Comparison of ENCODE assay signal across 8 cellular contexts in genomic region chr16:48244080-48244862, GRCh38. TPM values are rescaled to one million over a fixed set of nuclear protein-coding genes. Genes with fewer than 3 reads are reported as not detected.
DNase-seq lines count a peak whose midpoint lies in the region; ATAC-seq and TF ChIP-seq lines count a peak whose summit lies in the region.

Gene LONP2 (plus strand): TSS chr16:48244300. CDS start chr16:48244389, 89 bp downstream.

- peaks cover 20% of the 10 kb centered on the region for H3K4me1 ChIP-seq in osteoblast (ENCODE audit: insufficient read depth, low read length)
- H3K4me1 ChIP-seq in testis = peaks cover 9% of the 10 kb centered on the region

- H3K27me3 Mint-ChIP-seq in activated naive CD8-positive, alpha-beta T cell = no peaks in the 10 kb centered on the region
- H3K27me3 Mint-ChIP-seq in glutamatergic neuron (ENCODE audit: unreplicated experiment) = peaks cover 3% of the 10 kb centered on the region

- no peaks in the 10 kb centered on the region for H3K9me3 ChIP-seq in osteoblast (ENCODE audit: low read depth, low read length)
- H3K9me3 ChIP-seq in testis = no peaks in the 10 kb centered on the region

- peak within 1 kb of the TSS; percentile 96 for H3K4me3 Mint-ChIP-seq in activated naive CD8-positive, alpha-beta T cell
- H3K4me3 Mint-ChIP-seq in glutamatergic neuron (ENCODE audit: unreplicated experiment) = peak within 1 kb of the TSS; percentile 90

- TF ChIP-seq POLR2A in testis (IDR thresholded peaks at IDR 0.05) = no peak

- CTCF ChIA-PET in GM10248 (lab: Yijun Ruan, JAX) = interaction anchor here (1.0 kb wide), 1 partner anchor 13 kb away, joined by 3 read pairs; no protein-coding TSS in a partner anchor

- H3K27me3 ChIP-seq in osteoblast (ENCODE audit: insufficient read depth, low read length) (no peaks in the 10 kb centered on the region), testis (no peaks in the 10 kb centered on the region)

- peak; percentile 91 for DNase-seq in GM10248 (ENCODE audit: extremely low spot score)
- DNase-seq in NCI-H1048 (lab: John Stamatoyannopoulos, UW) = peak; percentile 5
- peak; percentile 82 for DNase-seq in SKM-1 treated with dmso at 0.1 percent for 144 hours (lab: John Stamatoyannopoulos, UW; ENCODE audit: unreplicated experiment)
- DNase-seq in glutamatergic neuron = peak; percentile 92
- DNase-seq in osteoblast (ENCODE audit: insufficient read length, low spot score, missing footprints) = peak; percentile 96
- DNase-seq in testis = peak; percentile 95

- TF ChIP-seq CTCF in GM10248 (IDR thresholded peaks at IDR 0.05; ENCODE audit: control extremely low read depth, extremely low read depth, low read depth, missing control alignments) (no peak), glutamatergic neuron (IDR thresholded peaks at IDR 0.05; ENCODE audit: partially characterized antibody, unreplicated experiment) (no peak), osteoblast (IDR thresholded peaks at IDR 0.05; ENCODE audit: extremely low read depth, low read depth, low read length) (no peak), testis (IDR thresholded peaks at IDR 0.05) (no peak)

- no peaks in the 10 kb centered on the region for H3K9me3 Mint-ChIP-seq in activated naive CD8-positive, alpha-beta T cell (ENCODE audit: low read depth)
- peaks cover 13% of the 10 kb centered on the region for H3K9me3 Mint-ChIP-seq in glutamatergic neuron (ENCODE audit: unreplicated experiment)

- intact Hi-C loops in testis (cut with DNase I; ENCODE audit: low total_unique reads) = no loop called here

- H3K4me2 ChIP-seq in osteoblast (ENCODE audit: insufficient read depth, low read length) = peak within 1 kb of the TSS; percentile 97

- peaks cover 53% of the 10 kb centered on the region for H3K79me2 ChIP-seq in osteoblast (ENCODE audit: insufficient read depth, low read length)

- peak within 1 kb of the TSS; percentile 97 for H3K27ac Mint-ChIP-seq in activated naive CD8-positive, alpha-beta T cell
- H3K27ac Mint-ChIP-seq in glutamatergic neuron (ENCODE audit: unreplicated experiment) = peak within 1 kb of the TSS; percentile 72

- ATAC-seq in HG02571 (IDR thresholded peaks at IDR 0.05; ENCODE audit: unreplicated experiment) = peak; percentile 94

- H3K4me1 Mint-ChIP-seq in activated naive CD8-positive, alpha-beta T cell (ENCODE audit: low read depth) = peaks cover 44% of the 10 kb centered on the region
- H3K4me1 Mint-ChIP-seq in glutamatergic neuron (ENCODE audit: low read depth, unreplicated experiment) = peaks cover 9% of the 10 kb centered on the region

- H3K36me3 ChIP-seq in osteoblast (ENCODE audit: insufficient read depth, low read length) (no peaks in the 10 kb centered on the region), testis (ENCODE audit: low read depth, missing control alignments) (no peaks in the 10 kb centered on the region)

- WGBS in testis, 2 donors = 0% methylated on average over 20 to 58 of the region's 63 CpGs

- H3K27ac ChIP-seq in osteoblast (ENCODE audit: low read depth, low read length) = peak within 1 kb of the TSS; percentile 90
- H3K27ac ChIP-seq in testis = peak within 1 kb of the TSS; percentile 77 to 83

- H2AFZ ChIP-seq in osteoblast (ENCODE audit: low read length) = peak within 1 kb of the TSS; percentile 98

- H4K20me1 ChIP-seq in osteoblast (ENCODE audit: insufficient read depth, low read length) = peaks cover 38% of the 10 kb centered on the region

- H3K36me3 Mint-ChIP-seq in activated naive CD8-positive, alpha-beta T cell = peaks cover 3% of the 10 kb centered on the region
- no peaks in the 10 kb centered on the region for H3K36me3 Mint-ChIP-seq in glutamatergic neuron (ENCODE audit: unreplicated experiment)

- POLR2A ChIA-PET in GM10248 (lab: Yijun Ruan, JAX) = interaction anchor here (0.7 kb wide), 1 partner anchor 386 kb away, joined by 3 read pairs; no protein-coding TSS in a partner anchor

- H3K4me3 ChIP-seq in osteoblast (ENCODE audit: insufficient read depth, low read length) = peak within 1 kb of the TSS; percentile 98
- H3K4me3 ChIP-seq in testis = peak within 1 kb of the TSS; percentile 89 to 93

RNA-seq across cellular contexts. Expression of gene LONP2, which starts in this region (rescaled TPM):
- total RNA-seq in glutamatergic neuron (ENCODE audit: unreplicated experiment) (57.3 TPM), osteoblast (54.5 and 56.8 TPM in 2 replicates), testis (10 to 100 TPM; 51.1 to 51.7 TPM)
- 36.4 TPM for polyA plus RNA-seq in testis (ENCODE audit: insufficient read depth, low read depth, low replicate concordance)

Comparison
In these comparisons a context has a peak if more than half of its experiments do, and no peak if none do; other contexts are left out.
1. Peak in every context shown above with its lines: DNase-seq, ATAC-seq, H3K4me3 ChIP-seq and H3K27ac ChIP-seq.
2. DNase-seq: peak in every context shown above with its lines; median percentile 96 in osteoblast; 95 in testis; 92 in glutamatergic neuron; 91 in GM10248; 82 in SKM-1 treated with dmso at 0.1 percent for 144 hours; 5 in NCI-H1048.